1 cellular context compared by ENCODE assay signal in the genomic region with DNA sequence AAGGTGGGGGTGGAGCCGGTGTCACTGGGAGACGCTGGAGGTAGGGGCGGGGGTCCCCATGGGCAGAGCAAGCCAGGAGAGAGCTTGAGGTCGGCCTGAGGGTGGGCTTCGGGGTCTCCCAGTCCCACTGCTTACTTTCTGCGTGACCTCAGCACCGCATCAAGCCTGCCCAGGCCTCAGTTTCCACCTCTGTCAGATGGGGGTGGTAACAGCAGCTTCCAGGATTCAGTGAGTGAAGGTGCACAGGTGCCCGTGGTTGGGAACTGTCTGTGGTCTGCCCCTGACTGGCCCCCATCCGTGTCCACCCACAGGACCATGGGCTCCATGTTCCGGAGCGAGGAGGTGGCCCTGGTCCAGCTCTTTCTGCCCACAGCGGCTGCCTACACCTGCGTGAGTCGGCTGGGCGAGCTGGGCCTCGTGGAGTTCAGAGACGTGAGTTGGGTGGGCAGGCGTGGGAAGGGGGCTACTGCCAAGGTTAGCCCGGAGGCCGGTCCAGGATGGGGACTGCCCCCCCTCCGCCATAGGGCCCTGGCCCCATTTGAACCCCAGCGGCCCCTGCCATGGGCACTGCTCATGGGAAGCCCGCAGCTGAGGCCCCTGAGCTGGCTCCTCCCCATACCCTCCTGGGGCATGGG.
TF ChIP-seq lines count a peak whose summit lies in the region.

No MANE protein-coding gene starts in this region.

TF ChIP-seq in GM12878, 131 proteins besides CTCF, POLR2A, EP300 and RAD21:
- TF ChIP-seq HDAC2 (IDR thresholded peaks at IDR 0.05) (no peak), IKZF1 (conservative IDR thresholded peaks at IDR 0.05) (no peak), SRF (IDR thresholded peaks at IDR 0.05; ENCODE audit: low read depth in 2 of 2, low read length in 2 of 2) (no peak), STAT3 (IDR thresholded peaks at IDR 0.05; ENCODE audit: low read depth, low read length) (no peak), IKZF2 (IDR thresholded peaks at IDR 0.05) (no peak)
